18 cellular contexts compared by ENCODE assay signal in genomic region chr6:16167219-16167618, GRCh38. TPM values are rescaled to one million over a fixed set of nuclear protein-coding genes. Genes with fewer than 3 reads are reported as not detected.
DNase-seq lines count a peak whose midpoint lies in the region; ATAC-seq and TF ChIP-seq lines count a peak whose summit lies in the region.
"Had no signal": no experiment of that assay in that cellular context is flagged by ENCODE, and none has a peak within 500 bp of the region (broad histone marks: within the 10 kb centered on the region; RNA-seq: fewer than 3 reads in every experiment).

No MANE protein-coding gene starts in this region.

- no peaks in the 10 kb centered on the region for H3K27me3 Mint-ChIP-seq in mesothelial cell of epicardium (ENCODE audit: low read depth)
- peaks cover 5% of the 10 kb centered on the region for H3K27me3 Mint-ChIP-seq in type B pancreatic cell

- no peaks in the 10 kb centered on the region for H3K36me3 ChIP-seq in adipocyte (ENCODE audit: control insufficient read depth, insufficient read depth, low read length, severe bottlenecking)
- H3K36me3 ChIP-seq: SJCRH30 had no signal

- H3K4me3 Mint-ChIP-seq in mesothelial cell of epicardium = no peak overlapping the region
- no peak overlapping the region for H3K4me3 Mint-ChIP-seq in type B pancreatic cell
- H3K4me3 Mint-ChIP-seq: B cell, HFFc6 had no signal

- H3K27ac Mint-ChIP-seq in mesothelial cell of epicardium = peak overlapping the region; percentile 91
- H3K27ac Mint-ChIP-seq in type B pancreatic cell = no peak overlapping the region
- H3K27ac Mint-ChIP-seq: B cell, HFFc6 had no signal

- H3K36me3 Mint-ChIP-seq in mesothelial cell of epicardium (no peaks in the 10 kb centered on the region), type B pancreatic cell (no peaks in the 10 kb centered on the region)

- no peak overlapping the region for H3K4me3 ChIP-seq in adipocyte (ENCODE audit: low read length)
- H3K4me3 ChIP-seq: K562, PC-9, SJCRH30 had no signal

- H3K9me3 Mint-ChIP-seq in mesothelial cell of epicardium (no peaks in the 10 kb centered on the region), type B pancreatic cell (no peaks in the 10 kb centered on the region)
- H3K9me3 Mint-ChIP-seq: HFFc6 had no signal

- intact Hi-C loops in left colon (cut with DNase I, micrococcal nuclease) = no loop called here

- DNase-seq in NOMO-1 treated with DMSO at 0.1 percent for 48 hours (lab: John Stamatoyannopoulos, UW; ENCODE audit: unreplicated experiment) = peak; percentile 13
- DNase-seq in NOMO-1 treated with dmso at 0.1 percent for 144 hours (lab: John Stamatoyannopoulos, UW; ENCODE audit: unreplicated experiment) = no peak
- DNase-seq in adipocyte (ENCODE audit: low read depth) = peak; percentile 26
- DNase-seq in mesothelial cell of epicardium (ENCODE audit: low spot score in 2 of 2, unreplicated experiment in 2 of 2) = no peak
- no peak for DNase-seq in left colon
- no peak for DNase-seq in A172 (ENCODE audit: low spot score)
- DNase-seq in COLO668 (lab: John Stamatoyannopoulos, UW; ENCODE audit: unreplicated experiment) = no peak
- DNase-seq in type B pancreatic cell (ENCODE audit: extremely low spot score, unreplicated experiment) = no peak
- DNase-seq: COR-L47, GF-D8, H7, HFFc6, NCI-H1105, NCI-H2081, PC-9, SJCRH30 had no signal

- H3K4me1 Mint-ChIP-seq in mesothelial cell of epicardium (peaks cover 64% of the 10 kb centered on the region), type B pancreatic cell (ENCODE audit: unreplicated experiment) (peaks cover 43% of the 10 kb centered on the region)

- peaks cover 4% of the 10 kb centered on the region for H3K4me1 ChIP-seq in adipocyte (ENCODE audit: control insufficient read depth, insufficient read depth, low read length)
- H3K4me1 ChIP-seq: SJCRH30 had no signal

- no peaks in the 10 kb centered on the region for H3K9me3 ChIP-seq in adipocyte (ENCODE audit: control insufficient read depth, low read length)
- H3K9me3 ChIP-seq: SJCRH30 had no signal

- TF ChIP-seq CTCF in mesothelial cell of epicardium (IDR thresholded peaks at IDR 0.05; ENCODE audit: unreplicated experiment) (no peak), type B pancreatic cell (conservative IDR thresholded peaks at IDR 0.05) (no peak)

- H3K27me3 ChIP-seq in adipocyte (replicated peaks; ENCODE audit: control insufficient read depth, insufficient read depth, low read length) = no peaks in the 10 kb centered on the region
- H3K27me3 ChIP-seq: SJCRH30 had no signal

- no peak overlapping the region for H3K9ac ChIP-seq in adipocyte (ENCODE audit: low read length)

- ATAC-seq in left colon = no peak

RNA-seq across cellular contexts. Expression of gene MYLIP, which starts 38.3 kb away (rescaled TPM):
- total RNA-seq in mesothelial cell of epicardium (23.9 to 25.7 TPM (median 24.9 TPM) in 3 replicates), left colon (10 to 100 TPM; 17.2 to 38.6 TPM), type B pancreatic cell (ENCODE audit: low replicate concordance) (44.4 and 54.9 TPM in 2 replicates)
- 2.4 and 4.7 TPM in 2 replicates for total RNA-seq in A172 (2014; rRNA removed; shearing (Covaris generic))

Comparison
In these comparisons a context has a peak if more than half of its experiments do, and no peak if none do; other contexts are left out.
1. DNase-seq: peak in NOMO-1 treated with DMSO at 0.1 percent for 48 hours (single experiment) and adipocyte (single experiment); none in NOMO-1 treated with dmso at 0.1 percent for 144 hours (single experiment), mesothelial cell of epicardium (0 of 2), left colon (0 of 2), A172 (single experiment), COLO668 (single experiment) and type B pancreatic cell (single experiment).